ENCODE assay signal across 15 cellular contexts in genomic region chr7:107149863-107150262, GRCh38. TPM values are rescaled to one million over a fixed set of nuclear protein-coding genes. Genes with fewer than 3 reads are reported as not detected.
DNase-seq lines count a peak whose midpoint lies in the region; ATAC-seq, FAIRE-seq and TF ChIP-seq lines count a peak whose summit lies in the region.
"Had no signal": no experiment of that assay in that cellular context is flagged by ENCODE, and none has a peak within 500 bp of the region (broad histone marks: within the 10 kb centered on the region; RNA-seq: fewer than 3 reads in every experiment).

No MANE protein-coding gene starts in this region.

- H3K4me1 ChIP-seq in small intestine (ENCODE audit: control insufficient read depth in 2 of 2, insufficient read depth in 1 of 2, low read depth in 1 of 2, low read length in 1 of 2) (no peaks in the 10 kb centered on the region), left ventricle myocardium inferior (peaks cover 10% of the 10 kb centered on the region)
- H3K4me1 ChIP-seq: Caco-2 had no signal

- H3K9me3 ChIP-seq in small intestine (ENCODE audit: control insufficient read depth, low read depth) = no peaks in the 10 kb centered on the region
- no peaks in the 10 kb centered on the region for H3K9me3 ChIP-seq in WERI-Rb-1 (ENCODE audit: severe bottlenecking)
- H3K9me3 ChIP-seq in left ventricle myocardium inferior (replicated peaks) = no peaks in the 10 kb centered on the region
- H3K9me3 ChIP-seq: A549, Caco-2 had no signal

- H3K4me3 Mint-ChIP-seq in activated CD4-positive, alpha-beta T cell treated with anti-CD3 and anti-CD28 coated beads for 36 hours = no peak overlapping the region
- H3K4me3 Mint-ChIP-seq: CD4-positive, CD25-positive, alpha-beta regulatory T cell; CD8-positive, alpha-beta T cell; GM23338; H9 had no signal

- H3K27ac Mint-ChIP-seq in activated CD4-positive, alpha-beta T cell treated with anti-CD3 and anti-CD28 coated beads for 36 hours = no peak overlapping the region
- H3K27ac Mint-ChIP-seq: CD4-positive, CD25-positive, alpha-beta regulatory T cell; CD8-positive, alpha-beta T cell had no signal

- WGBS in small intestine, 3 donors = 85 to 88% (median 87%) methylated on average over 1 of the region's 1 CpG

- DNase-seq in small intestine (no peak), WERI-Rb-1 (no peak), left ventricle myocardium inferior (no peak)
- DNase-seq in activated CD4-positive, alpha-beta T cell treated with anti-CD3 and anti-CD28 coated beads for 36 hours = no peak
- DNase-seq: H9 had no signal

- H3K27me3 Mint-ChIP-seq in activated CD4-positive, alpha-beta T cell treated with anti-CD3 and anti-CD28 coated beads for 36 hours = no peaks in the 10 kb centered on the region

- H3K4me3 ChIP-seq in small intestine (ENCODE audit: low read depth in 1 of 2, low read length in 2 of 2) = no peak overlapping the region
- H3K4me3 ChIP-seq in WERI-Rb-1 (ENCODE audit: low read depth, low read length) = no peak overlapping the region
- no peak overlapping the region for H3K4me3 ChIP-seq in left ventricle myocardium inferior
- H3K4me3 ChIP-seq: A549, GM12878, GM23338 had no signal

- no peak overlapping the region for H3K27ac ChIP-seq in small intestine (ENCODE audit: low read depth in 1 of 2, low read length in 1 of 2)
- no peak overlapping the region for H3K27ac ChIP-seq in WERI-Rb-1
- H3K27ac ChIP-seq in left ventricle myocardium inferior (replicated peaks) = no peak overlapping the region
- H3K27ac ChIP-seq: A549, C4-2B had no signal

- TF ChIP-seq CTCF in WERI-Rb-1 (IDR thresholded peaks at IDR 0.05; ENCODE audit: low read depth, low read length) (no peak), left ventricle myocardium inferior (IDR thresholded peaks at IDR 0.05; ENCODE audit: borderline replicate concordance) (no peak)

- intact Hi-C loops in activated CD4-positive, alpha-beta T cell treated with anti-CD3 and anti-CD28 coated beads for 36 hours (cut with DNase I, micrococcal nuclease) = loop anchor here (1.0 to 10.0 kb wide), 7 partner anchors 203 to 975 kb away; partner anchors contain the start of gene CCDC71L (in 2 of the 2)
- intact Hi-C loops in left ventricle myocardium inferior (cut with micrococcal nuclease) = loop anchor here (2.0 to 5.0 kb wide), 2 partner anchors 203 to 353 kb away; no protein-coding TSS in a partner anchor

- CTCF ChIA-PET in activated CD4-positive, alpha-beta T cell treated with anti-CD3 and anti-CD28 coated beads for 36 hours (lab: Charles Lee) = interaction anchor here (0.5 to 6.7 kb wide), 20 partner anchors 11 to 1064 kb away, joined by 3 to 95 read pairs (median 4); partner anchors contain the start of gene HBP1

- POLR2A ChIA-PET in activated CD4-positive, alpha-beta T cell treated with anti-CD3 and anti-CD28 coated beads for 36 hours (lab: Charles Lee) = no interaction called here

- H3K4me1 Mint-ChIP-seq in activated CD4-positive, alpha-beta T cell treated with anti-CD3 and anti-CD28 coated beads for 36 hours = peaks cover 4% of the 10 kb centered on the region

- H3K9me3 Mint-ChIP-seq in activated CD4-positive, alpha-beta T cell treated with anti-CD3 and anti-CD28 coated beads for 36 hours (ENCODE audit: low read depth) = no peaks in the 10 kb centered on the region
- H3K9me3 Mint-ChIP-seq: CD4-positive, CD25-positive, alpha-beta regulatory T cell; CD8-positive, alpha-beta T cell; GM23338; H9 had no signal

- FAIRE-seq in A204.1 (lab: Jason Lieb, UNC) (peak; percentile 95), TTC549 (lab: Jason Lieb, UNC) (peak; percentile 81), colon (lab: Jason Lieb, UNC) (peak; percentile 83), small intestine (lab: Jason Lieb, UNC) (peak; percentile 86)
- FAIRE-seq: A549, GM12878 had no signal

- ATAC-seq in activated CD4-positive, alpha-beta T cell treated with anti-CD3 and anti-CD28 coated beads for 36 hours = no peak
- ATAC-seq: GM23338 had no signal

- H3K27me3 ChIP-seq in small intestine (ENCODE audit: control insufficient read depth in 2 of 2, insufficient read depth in 2 of 2, low read length in 2 of 2) = no peaks in the 10 kb centered on the region
- H3K27me3 ChIP-seq in WERI-Rb-1 (ENCODE audit: insufficient read depth, low read depth, severe bottlenecking) = no peaks in the 10 kb centered on the region
- H3K27me3 ChIP-seq in left ventricle myocardium inferior (ENCODE audit: low read depth) = no peaks in the 10 kb centered on the region

- no peaks in the 10 kb centered on the region for H3K36me3 ChIP-seq in small intestine (ENCODE audit: control insufficient read depth in 2 of 2, insufficient read depth in 2 of 2, low read length in 2 of 2)
- H3K36me3 ChIP-seq in WERI-Rb-1 = no peaks in the 10 kb centered on the region
- H3K36me3 ChIP-seq in left ventricle myocardium inferior = no peaks in the 10 kb centered on the region

- H3K36me3 Mint-ChIP-seq in activated CD4-positive, alpha-beta T cell treated with anti-CD3 and anti-CD28 coated beads for 36 hours (ENCODE audit: low read depth) = no peaks in the 10 kb centered on the region
- H3K36me3 Mint-ChIP-seq: CD4-positive, CD25-positive, alpha-beta regulatory T cell; CD8-positive, alpha-beta T cell had no signal

RNA-seq across cellular contexts. Expression of gene HBP1, which starts 18.9 kb away (rescaled TPM):
- 10 to 100 TPM; 25.1 to 38.6 (median 34.7) TPM for polyA plus RNA-seq in small intestine
- total RNA-seq in activated CD4-positive, alpha-beta T cell treated with anti-CD3 and anti-CD28 coated beads for 36 hours = 10 to 100 TPM; 17.8 to 25.4 TPM
- total RNA-seq in left ventricle myocardium inferior = 56.9 TPM
